ENCODE assay signal across 11 cellular contexts in genomic region chr13:24275041-24275440, GRCh38. TPM values are rescaled to one million over a fixed set of nuclear protein-coding genes. Genes with fewer than 3 reads are reported as not detected.
A peak's percentile ranks its signal among the peaks of the same experiment; 100 is the strongest.
DNase-seq lines count a peak whose midpoint lies in the region; ATAC-seq and TF ChIP-seq lines count a peak whose summit lies in the region.
"Had no signal": no experiment of that assay in that cellular context is flagged by ENCODE, and none has a peak within 500 bp of the region (broad histone marks: within the 10 kb centered on the region; RNA-seq: fewer than 3 reads in every experiment).

No MANE protein-coding gene starts in this region.

- H3K9me3 Mint-ChIP-seq in activated CD4-positive, alpha-beta memory T cell treated with anti-CD3 and anti-CD28 coated beads for 36 hours = no peaks in the 10 kb centered on the region
- peaks cover 7% of the 10 kb centered on the region for H3K9me3 Mint-ChIP-seq in glutamatergic neuron (ENCODE audit: unreplicated experiment)
- H3K9me3 Mint-ChIP-seq: neural crest cell had no signal

- POLR2A ChIA-PET in activated CD4-positive, alpha-beta memory T cell treated with anti-CD3 and anti-CD28 coated beads for 36 hours (lab: Charles Lee) = interaction anchor here (1.4 to 5.7 kb wide), 5 partner anchors 11 to 24 kb away, joined by 4 to 62 read pairs (median 21); no protein-coding TSS in a partner anchor

- DNase-seq in heart left ventricle = no peak
- DNase-seq in Right ventricle myocardium inferior (ENCODE audit: missing footprints) = no peak
- DNase-seq in activated CD4-positive, alpha-beta memory T cell treated with anti-CD3 and anti-CD28 coated beads for 36 hours = no peak
- no peak for DNase-seq in glutamatergic neuron
- no peak for DNase-seq in transverse colon
- no peak for DNase-seq in NCI-H345 (lab: John Stamatoyannopoulos, UW)
- DNase-seq in NCI-H2171 (lab: John Stamatoyannopoulos, UW) = no peak

- H3K36me3 ChIP-seq in heart left ventricle (no peaks in the 10 kb centered on the region), transverse colon (no peaks in the 10 kb centered on the region)

- H3K4me1 Mint-ChIP-seq in activated CD4-positive, alpha-beta memory T cell treated with anti-CD3 and anti-CD28 coated beads for 36 hours (ENCODE audit: low read depth) = peaks cover 81% of the 10 kb centered on the region
- H3K4me1 Mint-ChIP-seq in glutamatergic neuron (ENCODE audit: low read depth, unreplicated experiment) = peaks cover 30% of the 10 kb centered on the region

- H3K27me3 ChIP-seq in heart left ventricle (no peaks in the 10 kb centered on the region), transverse colon (no peaks in the 10 kb centered on the region)

- H3K27ac ChIP-seq in heart left ventricle (peak overlapping the region in 11 of 12 donors; percentile 2 to 93 (median 44)), transverse colon (peak overlapping the region; percentile 2 to 53 (median 30))
- H3K27ac ChIP-seq: HL-60 had no signal

- peaks cover 2% of the 10 kb centered on the region for H3K27me3 Mint-ChIP-seq in activated CD4-positive, alpha-beta memory T cell treated with anti-CD3 and anti-CD28 coated beads for 36 hours
- H3K27me3 Mint-ChIP-seq in glutamatergic neuron (ENCODE audit: unreplicated experiment) = peaks cover 16% of the 10 kb centered on the region

- ATAC-seq in heart left ventricle (no peak), Right ventricle myocardium inferior (no peak), GM19395 (IDR thresholded peaks at IDR 0.05; ENCODE audit: unreplicated experiment) (no peak)
- ATAC-seq: Panc1 had no signal

- no peak for TF ChIP-seq EP300 in transverse colon (IDR thresholded peaks at IDR 0.05; ENCODE audit: low read depth)

- H3K27ac Mint-ChIP-seq in activated CD4-positive, alpha-beta memory T cell treated with anti-CD3 and anti-CD28 coated beads for 36 hours = peak overlapping the region; percentile 97
- H3K27ac Mint-ChIP-seq in glutamatergic neuron (ENCODE audit: unreplicated experiment) = peak overlapping the region; percentile 18

- H3K36me3 Mint-ChIP-seq in activated CD4-positive, alpha-beta memory T cell treated with anti-CD3 and anti-CD28 coated beads for 36 hours = peaks cover 19% of the 10 kb centered on the region
- no peaks in the 10 kb centered on the region for H3K36me3 Mint-ChIP-seq in glutamatergic neuron (ENCODE audit: unreplicated experiment)

- peaks cover 2 to 86% (median 52%) of the 10 kb centered on the region in 12 donors for H3K4me1 ChIP-seq in heart left ventricle
- peaks cover 29 to 58% (median 31%) of the 10 kb centered on the region in 4 donors for H3K4me1 ChIP-seq in transverse colon

- H3K4me3 Mint-ChIP-seq in activated CD4-positive, alpha-beta memory T cell treated with anti-CD3 and anti-CD28 coated beads for 36 hours = peak overlapping the region; percentile 66
- H3K4me3 Mint-ChIP-seq in glutamatergic neuron (ENCODE audit: unreplicated experiment) = no peak overlapping the region
- H3K4me3 Mint-ChIP-seq: neural crest cell had no signal

- H3K4me3 ChIP-seq in heart left ventricle (no peak overlapping the region), transverse colon (no peak overlapping the region)

- TF ChIP-seq POLR2A in heart left ventricle (IDR thresholded peaks at IDR 0.05) (no peak), transverse colon (IDR thresholded peaks at IDR 0.05) (no peak)

- TF ChIP-seq CTCF in heart left ventricle (IDR thresholded peaks at IDR 0.05) (no peak), glutamatergic neuron (IDR thresholded peaks at IDR 0.05; ENCODE audit: partially characterized antibody, unreplicated experiment) (no peak), transverse colon (IDR thresholded peaks at IDR 0.05) (no peak)

- CTCF ChIA-PET in activated CD4-positive, alpha-beta memory T cell treated with anti-CD3 and anti-CD28 coated beads for 36 hours (lab: Charles Lee) = interaction anchor here (0.8 to 2.7 kb wide), 8 partner anchors 10 to 48 kb away, joined by 3 to 24 read pairs (median 7); no protein-coding TSS in a partner anchor

- in situ Hi-C loops in transverse colon (cut with MboI; ENCODE audit: low pct_ligation_motif_present in 1 of 4, low pct_unique_long_range_greater_than_20kb in 1 of 4, low sequenced_read_pairs in 3 of 4) = loop anchor here in 1 of 4 donors (25.0 kb wide), 1 partner anchor 212 kb away; no protein-coding TSS in a partner anchor

- intact Hi-C loops in heart left ventricle (cut with DNase I) (no loop called here), Right ventricle myocardium inferior (cut with DNase I) (no loop called here), transverse colon (cut with DNase I; ENCODE audit: low total_unique reads) (no loop called here)
- intact Hi-C loops in activated CD4-positive, alpha-beta memory T cell treated with anti-CD3 and anti-CD28 coated beads for 36 hours (cut with micrococcal nuclease) = loop anchor here (2.0 to 10.0 kb wide), 4 partner anchors 42 to 1010 kb away; partner anchors contain the start of gene MTMR6

- H3K9me3 ChIP-seq in heart left ventricle (no peaks in the 10 kb centered on the region), transverse colon (no peaks in the 10 kb centered on the region)

RNA-seq across cellular contexts. Expression of gene C1QTNF9, which starts 34.3 kb away (rescaled TPM):
- total RNA-seq in heart left ventricle (1 to 10 TPM in 7 of 9 donors, under 1 TPM in 1, not detected in 1; 0.25 to 5.1 (median 2.2) TPM), Right ventricle myocardium inferior (4.5 TPM), glutamatergic neuron (ENCODE audit: unreplicated experiment) (not detected), transverse colon (under 1 TPM in 1 of 4 donors, not detected in 3; 0.48 TPM)
- 1 to 10 TPM; 2.4 to 4.3 TPM for polyA plus RNA-seq in heart left ventricle
- not detected for total RNA-seq in activated CD4-positive, alpha-beta memory T cell treated with anti-CD3 and anti-CD28 coated beads for 36 hours
- total RNA-seq: neural crest cell had no signal
